8 cellular contexts compared by ENCODE assay signal in the genomic region with DNA sequence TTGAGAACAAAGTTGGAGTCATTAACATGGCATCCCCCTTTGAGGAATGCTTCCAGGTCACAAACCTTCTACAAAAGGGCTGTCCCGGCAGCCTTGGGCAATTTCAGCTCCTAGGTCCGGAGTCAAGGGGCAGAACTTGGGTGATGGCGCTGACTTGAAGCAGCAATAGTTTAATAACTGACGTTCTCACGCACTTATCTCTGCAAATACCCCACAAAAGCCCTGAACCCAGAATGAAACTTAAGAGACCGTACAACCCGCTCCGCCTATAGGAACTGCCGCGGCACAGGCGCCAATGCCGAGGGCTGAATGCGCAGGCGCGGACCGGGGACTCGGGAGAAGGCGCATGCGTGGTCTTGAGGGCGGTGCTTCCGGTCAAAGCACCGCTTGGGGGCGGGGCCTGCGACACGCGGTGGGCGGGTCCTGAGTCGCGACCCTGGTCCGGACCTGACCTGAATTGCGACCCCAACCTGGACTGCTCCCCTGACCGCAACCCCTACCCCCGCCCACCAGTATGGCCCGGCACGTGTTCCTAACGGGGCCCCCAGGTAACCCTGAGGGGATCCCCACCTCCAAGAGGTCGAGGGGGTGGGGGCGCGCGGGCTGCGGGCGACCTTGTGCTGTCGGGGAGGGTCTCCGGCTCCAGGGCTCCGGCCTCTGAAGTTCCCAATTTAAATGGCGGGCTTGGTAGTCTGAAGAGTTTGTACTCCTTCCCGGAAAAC. TPM values are rescaled to one million over a fixed set of nuclear protein-coding genes. Genes with fewer than 3 reads are reported as not detected.
A peak's percentile ranks its signal among the peaks of the same experiment; 100 is the strongest.
DNase-seq lines count a peak whose midpoint lies in the region; ATAC-seq, FAIRE-seq and TF ChIP-seq lines count a peak whose summit lies in the region.

A gene with protein sequence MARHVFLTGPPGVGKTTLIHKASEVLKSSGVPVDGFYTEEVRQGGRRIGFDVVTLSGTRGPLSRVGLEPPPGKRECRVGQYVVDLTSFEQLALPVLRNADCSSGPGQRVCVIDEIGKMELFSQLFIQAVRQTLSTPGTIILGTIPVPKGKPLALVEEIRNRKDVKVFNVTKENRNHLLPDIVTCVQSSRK (plus strand): TSS at position 415 of the 722 bp plus-strand sequence. CDS start 100 bp downstream, at position 515.

- no peaks in the 10 kb centered on the region for H3K27me3 ChIP-seq in BE2C

- no peaks in the 10 kb centered on the region; the same call in 1 of the 2 replicates for H3K36me3 ChIP-seq in BE2C

- H3K9me3 ChIP-seq in BE2C, result no peaks in the 10 kb centered on the region

- no peaks in the 10 kb centered on the region for H3K27me3 Mint-ChIP-seq in activated CD4-positive, alpha-beta T cell treated with anti-CD3 and anti-CD28 coated beads, Interleukin-2, amount 10 ng/mL, durations not matched to agents 24 days and 14 days

- H3K27ac Mint-ChIP-seq in activated CD4-positive, alpha-beta T cell treated with anti-CD3 and anti-CD28 coated beads, Interleukin-2, amount 10 ng/mL, durations not matched to agents 24 days and 14 days, result peak within 1 kb of the TSS; percentile 93

- intact Hi-C loops in activated CD4-positive, alpha-beta T cell treated with anti-CD3 and anti-CD28 coated beads, Interleukin-2, amount 10 ng/mL, durations not matched to agents 24 days and 14 days (cut with micrococcal nuclease), result loop anchor here (1.0 to 5.0 kb wide), 5 partner anchors 26 to 377 kb away; a partner anchor contains a TSS

- no peak for TF ChIP-seq CTCF in BE2C (IDR thresholded peaks at IDR 0.05; ENCODE audit: low read depth, low read length)

- H3K4me3 Mint-ChIP-seq in activated CD4-positive, alpha-beta T cell treated with anti-CD3 and anti-CD28 coated beads, Interleukin-2, amount 10 ng/mL, durations not matched to agents 24 days and 14 days, result peak within 1 kb of the TSS; percentile 94

- peaks cover 7% of the 10 kb centered on the region for H3K4me1 ChIP-seq in BE2C

- ATAC-seq in HG03457 (IDR thresholded peaks at IDR 0.05; ENCODE audit: unreplicated experiment), result peak; percentile 77

- peaks cover 32% of the 10 kb centered on the region for H3K4me1 Mint-ChIP-seq in activated CD4-positive, alpha-beta T cell treated with anti-CD3 and anti-CD28 coated beads, Interleukin-2, amount 10 ng/mL, durations not matched to agents 24 days and 14 days

- H3K4me3 ChIP-seq in BE2C (ENCODE audit: low read depth, low read length), result peak within 1 kb of the TSS; percentile 84

- H3K9me3 Mint-ChIP-seq in activated CD4-positive, alpha-beta T cell treated with anti-CD3 and anti-CD28 coated beads, Interleukin-2, amount 10 ng/mL, durations not matched to agents 24 days and 14 days, result peaks cover 9% of the 10 kb centered on the region

- DNase-seq in BE2C (peak; percentile 97), GM19239 (ENCODE audit: insufficient read length, low spot score) (peak; percentile 83), NCI-H526 treated with DMSO at 0.1 percent for 48 hours (lab: John Stamatoyannopoulos, UW) (peak; percentile 70), cortex of kidney (lab: John Stamatoyannopoulos, UW) (peak; percentile 68), left kidney (ENCODE audit: low read depth, low spot score) (peak; percentile 98)
- peak; percentile 99 for DNase-seq in activated CD4-positive, alpha-beta T cell treated with anti-CD3 and anti-CD28 coated beads, Interleukin-2, amount 10 ng/mL, durations not matched to agents 24 days and 14 days
- peak; percentile 97 to 98 for DNase-seq in stimulated activated CD4-positive, alpha-beta T cell treated with anti-CD3 and anti-CD28 coated beads, Interleukin-2, amount 100 ng/mL, for 24 hours

- peak; percentile 97 for FAIRE-seq in GM19239 (lab: Jason Lieb, UNC)

- peaks cover 7% of the 10 kb centered on the region for H3K36me3 Mint-ChIP-seq in activated CD4-positive, alpha-beta T cell treated with anti-CD3 and anti-CD28 coated beads, Interleukin-2, amount 10 ng/mL, durations not matched to agents 24 days and 14 days (ENCODE audit: low read depth)

RNA-seq across cellular contexts. Expression of the gene that starts here (rescaled TPM):
- polyA plus RNA-seq in BE2C (2012; ENCODE audit: insufficient read depth, insufficient read length, low read depth), result 129 TPM
- 30.0 and 30.5 TPM in 2 replicates for total RNA-seq in activated CD4-positive, alpha-beta T cell treated with anti-CD3 and anti-CD28 coated beads, Interleukin-2, amount 10 ng/mL, durations not matched to agents 24 days and 14 days

Comparison
In these comparisons a context has a peak if more than half of its experiments do, and no peak if none do; other contexts are left out.
1. Peak in every context shown above with its lines: DNase-seq, ATAC-seq and H3K4me3 ChIP-seq.